In genomic region chr1:111361761-111362160, GRCh38 we compare ENCODE assay signal across 33 cellular contexts.
"Had no signal": no experiment of that assay in that cellular context is flagged by ENCODE, and none has a peak within 500 bp of the region (broad histone marks: within the 10 kb centered on the region; RNA-seq: fewer than 3 reads in every experiment).

No MANE protein-coding gene starts in this region.

- DNase-seq: activated CD4-positive, alpha-beta T cell treated with anti-CD3 and anti-CD28 coated beads for 48 hours; activated CD4-positive, alpha-beta T cell treated with anti-CD3 and anti-CD28 coated beads, Interleukin-2, amount 50 U/mL, for 48 hours; activated CD8-positive, alpha-beta memory T cell treated with anti-CD3 and anti-CD28 coated beads for 24 hours; activated effector memory CD4-positive, alpha-beta T cell treated with Interleukin-2 at 50 U/mL for 16 hours; activated naive CD4-positive, alpha-beta T cell treated with Interleukin-2 at 50 U/mL for 16 hours; anterior cingulate cortex; dermis blood vessel endothelial cell; effector CD4-positive, alpha-beta T cell; left ventricle myocardium inferior; naive B cell; nephron progenitor cell; ovary; psoas muscle; sigmoid colon; small intestine; stimulated activated CD4-positive, alpha-beta T cell treated with anti-CD3 and anti-CD28 coated beads, Interleukin-1b, Interleukin-23, amount 100 ng/mL, for 48 hours; stimulated activated CD4-positive, alpha-beta T cell treated with anti-CD3 and anti-CD28 coated beads, Interleukin-4, amount 100 ng/mL, for 4 hours; stimulated activated naive B cell treated with anti-CD40 and anti-IgM and Interleukin-4, amounts not matched to agents 10 μg/mL and 1 μg/mL and 100 μg/mL, for 72 hours; stomach; T-helper 17 cell; T1000; thyroid gland; upper lobe of right lung; WERI-Rb-1 had no signal

- ATAC-seq: activated CD4-positive, CD25-positive, alpha-beta regulatory T cell treated with anti-CD3 and anti-CD28 coated beads, Interleukin-2, amount 50 U/mL, for 24 hours; psoas muscle; stimulated activated naive B cell treated with anti-CD40 and anti-IgM and Interleukin-4, amounts not matched to agents 10 μg/mL and 1 μg/mL and 100 μg/mL, for 72 hours; T-helper 17 cell; upper lobe of right lung had no signal

- H3K9me3 ChIP-seq: left ventricle myocardium inferior, neutrophil, ovary, psoas muscle, sigmoid colon, stomach, thyroid gland, upper lobe of right lung had no signal

- H3K27ac ChIP-seq: epithelial cell of prostate, left ventricle myocardium inferior, neutrophil, ovary, psoas muscle, sigmoid colon, stomach, thyroid gland, upper lobe of right lung, WERI-Rb-1 had no signal

- H3K36me3 ChIP-seq: left ventricle myocardium inferior, neutrophil, ovary, sigmoid colon, stomach, thyroid gland, upper lobe of right lung, WERI-Rb-1 had no signal

- H3K4me1 ChIP-seq: left ventricle myocardium inferior, psoas muscle, sigmoid colon, thyroid gland, upper lobe of right lung had no signal

- H3K27me3 ChIP-seq: ovary, sigmoid colon, stomach, thyroid gland, upper lobe of right lung had no signal

- H3K4me3 ChIP-seq: left ventricle myocardium inferior, lung, ovary, psoas muscle, sigmoid colon, stomach, thyroid gland, upper lobe of right lung had no signal

- FAIRE-seq: bronchial epithelial cell, colon, endometrium, frontal cortex, islet of Langerhans, small intestine had no signal
